In genomic region chr5:81425569-81425968, GRCh38 we compare ENCODE assay signal across 8 cellular contexts. TPM values are rescaled to one million over a fixed set of nuclear protein-coding genes. Genes with fewer than 3 reads are reported as not detected.
DNase-seq lines count a peak whose midpoint lies in the region; ATAC-seq and TF ChIP-seq lines count a peak whose summit lies in the region.

No MANE protein-coding gene starts in this region.

- H3K9me3 Mint-ChIP-seq in chondrocyte (ENCODE audit: low read depth) = no peaks in the 10 kb centered on the region
- no peaks in the 10 kb centered on the region for H3K9me3 Mint-ChIP-seq in memory B cell
- no peaks in the 10 kb centered on the region for H3K9me3 Mint-ChIP-seq in activated T-cell treated with anti-CD3 and anti-CD28 coated beads, Interleukin-2, amount 50 U/mL, for 24 hours

- H3K27me3 Mint-ChIP-seq in chondrocyte (ENCODE audit: low read depth) (no peaks in the 10 kb centered on the region), memory B cell (no peaks in the 10 kb centered on the region)
- no peaks in the 10 kb centered on the region for H3K27me3 Mint-ChIP-seq in activated T-cell treated with anti-CD3 and anti-CD28 coated beads, Interleukin-2, amount 50 U/mL, for 24 hours

- H3K27ac Mint-ChIP-seq in chondrocyte (ENCODE audit: unreplicated experiment) = peak overlapping the region; percentile 3
- H3K27ac Mint-ChIP-seq in memory B cell = peak overlapping the region; percentile 59
- H3K27ac Mint-ChIP-seq in activated T-cell treated with anti-CD3 and anti-CD28 coated beads, Interleukin-2, amount 50 U/mL, for 24 hours = no peak overlapping the region

- peaks cover 3% of the 10 kb centered on the region for H3K36me3 Mint-ChIP-seq in chondrocyte (ENCODE audit: low read depth)
- no peaks in the 10 kb centered on the region for H3K36me3 Mint-ChIP-seq in memory B cell
- peaks cover 2% of the 10 kb centered on the region for H3K36me3 Mint-ChIP-seq in activated T-cell treated with anti-CD3 and anti-CD28 coated beads, Interleukin-2, amount 50 U/mL, for 24 hours (ENCODE audit: low read depth)

- H3K4me1 Mint-ChIP-seq in chondrocyte (ENCODE audit: low read depth) (peaks cover 49% of the 10 kb centered on the region), memory B cell (no peaks in the 10 kb centered on the region)
- H3K4me1 Mint-ChIP-seq in activated T-cell treated with anti-CD3 and anti-CD28 coated beads, Interleukin-2, amount 50 U/mL, for 24 hours (ENCODE audit: low read depth) = peaks cover 30% of the 10 kb centered on the region

- peak; percentile 92 for TF ChIP-seq CTCF in chondrocyte (IDR thresholded peaks at IDR 0.05)

- DNase-seq in D341Med (ENCODE audit: low spot score) = peak; percentile 21
- peak; percentile 64 for DNase-seq in NOMO-1 treated with DMSO at 0.1 percent for 48 hours (lab: John Stamatoyannopoulos, UW; ENCODE audit: unreplicated experiment)
- DNase-seq in chondrocyte (ENCODE audit: low spot score) = no peak
- DNase-seq in memory B cell (ENCODE audit: low spot score in 2 of 2) = peak in 1 of 2 donors; percentile 21
- no peak for DNase-seq in activated T-cell treated with anti-CD3 and anti-CD28 coated beads, Interleukin-2, amount 50 U/mL, for 24 hours
- no peak for DNase-seq in activated CD8-positive, alpha-beta memory T cell treated with anti-CD3 and anti-CD28 coated beads, Interleukin-2, amount 50 U/mL, for 48 hours

- ATAC-seq in HG02763 (IDR thresholded peaks at IDR 0.05; ENCODE audit: unreplicated experiment) = peak; percentile 50
- peak; percentile 47 for ATAC-seq in memory B cell (ENCODE audit: low read depth)
- no peak for ATAC-seq in HG03378 (IDR thresholded peaks at IDR 0.05; ENCODE audit: unreplicated experiment)

- H3K4me3 Mint-ChIP-seq in chondrocyte (ENCODE audit: unreplicated experiment) = no peak overlapping the region
- H3K4me3 Mint-ChIP-seq in memory B cell = no peak overlapping the region
- H3K4me3 Mint-ChIP-seq in activated T-cell treated with anti-CD3 and anti-CD28 coated beads, Interleukin-2, amount 50 U/mL, for 24 hours = no peak overlapping the region

RNA-seq across cellular contexts. Expression of gene ACOT12, which starts 31.6 kb away (rescaled TPM):
- not detected in 3 replicates for total RNA-seq in chondrocyte

Comparison
In these comparisons a context has a peak if more than half of its experiments do, and no peak if none do; other contexts are left out.
1. DNase-seq: peak in D341Med (single experiment) and NOMO-1 treated with DMSO at 0.1 percent for 48 hours (single experiment); none in chondrocyte (single experiment), activated T-cell treated with anti-CD3 and anti-CD28 coated beads, Interleukin-2, amount 50 U/mL, for 24 hours (single experiment) and activated CD8-positive, alpha-beta memory T cell treated with anti-CD3 and anti-CD28 coated beads, Interleukin-2, amount 50 U/mL, for 48 hours (single experiment).